In the genomic region with DNA sequence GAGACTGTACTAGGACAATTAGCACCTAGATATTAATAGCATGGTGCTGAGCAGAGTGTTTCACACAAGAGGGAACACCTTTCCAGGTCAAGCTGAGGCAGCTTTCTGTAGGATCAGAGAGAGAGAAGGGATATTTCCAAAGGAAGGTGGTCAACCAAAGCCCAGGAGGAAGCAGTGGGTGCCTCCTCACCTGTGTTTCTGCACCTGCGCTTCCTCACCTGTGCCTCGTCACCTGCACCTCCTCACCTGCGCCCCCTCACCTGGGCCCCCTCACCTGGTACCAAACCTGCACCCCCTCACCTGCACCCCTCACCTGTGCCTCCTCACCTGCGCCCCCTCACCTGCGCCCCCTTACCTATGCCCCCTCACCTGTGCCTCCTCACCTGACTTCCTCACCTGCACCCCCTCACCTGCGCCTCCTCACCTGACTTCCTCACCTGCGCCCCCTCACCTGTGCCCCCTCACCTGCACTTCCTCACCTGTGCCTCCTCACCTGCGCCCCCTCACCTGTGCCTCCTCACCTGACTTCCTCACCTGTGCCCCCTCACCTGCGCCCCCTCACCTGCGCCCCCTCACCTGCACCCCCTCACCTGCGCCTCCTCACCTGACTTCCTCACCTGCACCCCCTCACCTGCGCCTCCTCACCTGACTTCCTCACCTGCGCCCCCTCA, we compare ENCODE assay signal across 19 cellular contexts.
"Had no signal": no experiment of that assay in that cellular context is flagged by ENCODE, and none has a peak within 500 bp of the region (broad histone marks: within the 10 kb centered on the region; RNA-seq: fewer than 3 reads in every experiment).

No MANE protein-coding gene starts in this region.

- H3K27me3 ChIP-seq: body of pancreas, cardiac muscle cell, stomach, suprapubic skin, transverse colon, vagina had no signal

- DNase-seq: activated CD4-positive, alpha-beta T cell treated with anti-CD3 and anti-CD28 coated beads for 36 hours; activated CD4-positive, alpha-beta T cell treated with anti-CD3 and anti-CD28 coated beads, Interleukin-2, amount 50 U/mL, for 48 hours; activated effector memory CD4-positive, alpha-beta T cell treated with Interleukin-2 at 50 U/mL for 16 hours; activated naive CD4-positive, alpha-beta T cell treated with anti-CD3 and anti-CD28 coated beads for 36 hours; activated T-cell treated with anti-CD3 and anti-CD28 coated beads, Interleukin-2, amount 50 U/mL, for 72 hours; body of pancreas; effector CD4-positive, alpha-beta T cell; naive thymus-derived CD4-positive, alpha-beta T cell; stimulated activated CD4-positive, alpha-beta T cell treated with anti-CD3 and anti-CD28 coated beads, Interleukin-4, amount 100 ng/mL, for 4 hours; stomach; T-helper 1 cell; T1000; transverse colon had no signal

- H3K27ac Mint-ChIP-seq: activated CD4-positive, alpha-beta T cell treated with anti-CD3 and anti-CD28 coated beads for 36 hours; activated naive CD4-positive, alpha-beta T cell treated with anti-CD3 and anti-CD28 coated beads for 36 hours; activated T-cell treated with anti-CD3 and anti-CD28 coated beads, Interleukin-2, amount 50 U/mL, for 72 hours; dendritic cell treated with granulocyte-macrophage colony-stimulating factor and Interleukin-4, amounts not matched to agents 40 ng/mL and 50 ng/mL, for 4 days; naive thymus-derived CD4-positive, alpha-beta T cell had no signal

- H3K4me3 Mint-ChIP-seq: activated CD4-positive, alpha-beta T cell treated with anti-CD3 and anti-CD28 coated beads for 36 hours; activated naive CD4-positive, alpha-beta T cell treated with anti-CD3 and anti-CD28 coated beads for 36 hours; activated T-cell treated with anti-CD3 and anti-CD28 coated beads, Interleukin-2, amount 50 U/mL, for 72 hours; dendritic cell treated with granulocyte-macrophage colony-stimulating factor and Interleukin-4, amounts not matched to agents 40 ng/mL and 50 ng/mL, for 4 days; naive thymus-derived CD4-positive, alpha-beta T cell; WTC11 had no signal

- H3K4me3 ChIP-seq: body of pancreas, cardiac muscle cell, prostate gland, stomach, suprapubic skin, transverse colon, vagina had no signal

- H3K9me3 ChIP-seq: body of pancreas, prostate gland, stomach, suprapubic skin, transverse colon, vagina had no signal

- H3K4me1 Mint-ChIP-seq: activated CD4-positive, alpha-beta T cell treated with anti-CD3 and anti-CD28 coated beads for 36 hours; naive thymus-derived CD4-positive, alpha-beta T cell; WTC11 had no signal

- H3K36me3 Mint-ChIP-seq: naive thymus-derived CD4-positive, alpha-beta T cell; WTC11 had no signal

- H3K27ac ChIP-seq: body of pancreas, cardiac muscle cell, prostate gland, stomach, suprapubic skin, transverse colon, vagina had no signal

- H3K9me3 Mint-ChIP-seq: activated naive CD4-positive, alpha-beta T cell treated with anti-CD3 and anti-CD28 coated beads for 36 hours; dendritic cell treated with granulocyte-macrophage colony-stimulating factor and Interleukin-4, amounts not matched to agents 40 ng/mL and 50 ng/mL, for 4 days; naive thymus-derived CD4-positive, alpha-beta T cell; WTC11 had no signal

- H3K36me3 ChIP-seq: cardiac muscle cell, prostate gland, stomach, suprapubic skin, transverse colon, vagina had no signal

- H3K4me1 ChIP-seq: body of pancreas, prostate gland, suprapubic skin, vagina had no signal

- H3K27me3 Mint-ChIP-seq: activated CD4-positive, alpha-beta T cell treated with anti-CD3 and anti-CD28 coated beads for 36 hours; dendritic cell treated with granulocyte-macrophage colony-stimulating factor and Interleukin-4, amounts not matched to agents 40 ng/mL and 50 ng/mL, for 4 days had no signal
